Comparison of ENCODE assay signal across 8 cellular contexts in genomic region chr22:22061085-22062077, GRCh38.
DNase-seq lines count a peak whose midpoint lies in the region; ATAC-seq, FAIRE-seq and TF ChIP-seq lines count a peak whose summit lies in the region.

No MANE protein-coding gene starts in this region.

- H3K36me3 ChIP-seq in upper lobe of right lung, result no peaks in the 10 kb centered on the region

- peak overlapping the region; percentile 95 for H3K27ac ChIP-seq in VCaP
- no peak overlapping the region for H3K27ac ChIP-seq in upper lobe of right lung

- TF ChIP-seq CTCF in VCaP (conservative IDR thresholded peaks at IDR 0.05), result peak; percentile 70
- TF ChIP-seq CTCF in upper lobe of right lung (IDR thresholded peaks at IDR 0.05), result peak; percentile 26

- FAIRE-seq in islet of Langerhans (lab: Jason Lieb, UNC), result peak; percentile 13

- no peaks in the 10 kb centered on the region for H3K9me3 ChIP-seq in upper lobe of right lung

- H3K4me1 ChIP-seq in upper lobe of right lung, result no peaks in the 10 kb centered on the region

- ATAC-seq in upper lobe of right lung, result peak; percentile 90
- no peak for ATAC-seq in activated CD4-positive, CD25-positive, alpha-beta regulatory T cell treated with anti-CD3 and anti-CD28 coated beads, Interleukin-2, amount 50 U/mL, for 24 hours
- ATAC-seq in HG02588 (IDR thresholded peaks at IDR 0.05; ENCODE audit: unreplicated experiment), result no peak
- no peak for ATAC-seq in HG02884 (IDR thresholded peaks at IDR 0.05; ENCODE audit: unreplicated experiment)

- H3K4me3 ChIP-seq in upper lobe of right lung, result no peak overlapping the region

- H3K27me3 ChIP-seq in upper lobe of right lung, result peaks cover 13% of the 10 kb centered on the region

- peak; percentile 0 for DNase-seq in NCI-H2196 (lab: John Stamatoyannopoulos, UW; ENCODE audit: unreplicated experiment)
- DNase-seq in NCI-H2196 treated with DMSO at 0.1 percent for 48 hours (lab: John Stamatoyannopoulos, UW; ENCODE audit: unreplicated experiment), result no peak
- no peak for DNase-seq in upper lobe of right lung

- intact Hi-C loops in upper lobe of right lung (cut with DNase I), result no loop called here
